ENCODE assay signal across 1 cellular context in genomic region chr3:81300324-81300927, GRCh38.
TF ChIP-seq lines count a peak whose summit lies in the region.

No MANE protein-coding gene starts in this region.

TF ChIP-seq in HepG2, 621 proteins besides CTCF, POLR2A, EP300 and RAD21 (continued from another document and continues in another):
- TF ChIP-seq, protein P1, sequence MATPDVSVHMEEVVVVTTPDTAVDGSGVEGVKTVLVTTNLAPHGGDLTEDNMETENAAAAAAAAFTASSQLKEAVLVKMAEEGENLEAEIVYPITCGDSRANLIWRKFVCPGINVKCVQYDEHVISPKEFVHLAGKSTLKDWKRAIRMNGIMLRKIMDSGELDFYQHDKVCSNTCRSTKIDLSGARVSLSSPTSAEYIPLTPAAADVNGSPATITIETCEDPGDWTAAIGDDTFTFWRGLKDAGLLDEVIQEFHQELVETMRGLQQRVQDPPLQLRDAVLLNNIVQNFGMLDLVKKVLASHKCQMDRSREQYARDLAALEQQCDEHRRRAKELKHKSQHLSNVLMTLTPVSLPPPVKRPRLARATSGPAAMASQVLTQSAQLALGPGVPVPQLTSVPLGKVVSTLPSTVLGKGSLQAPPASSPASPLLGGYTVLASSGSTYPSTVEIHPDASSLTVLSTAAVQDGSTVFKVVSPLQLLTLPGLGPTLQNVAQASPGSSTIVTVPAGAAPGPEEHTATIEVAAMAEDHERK (CRISPR knock-in tag; IDR thresholded peaks at IDR 0.05; ENCODE audit: low read depth) = no peak
- TF ChIP-seq, protein P2, sequence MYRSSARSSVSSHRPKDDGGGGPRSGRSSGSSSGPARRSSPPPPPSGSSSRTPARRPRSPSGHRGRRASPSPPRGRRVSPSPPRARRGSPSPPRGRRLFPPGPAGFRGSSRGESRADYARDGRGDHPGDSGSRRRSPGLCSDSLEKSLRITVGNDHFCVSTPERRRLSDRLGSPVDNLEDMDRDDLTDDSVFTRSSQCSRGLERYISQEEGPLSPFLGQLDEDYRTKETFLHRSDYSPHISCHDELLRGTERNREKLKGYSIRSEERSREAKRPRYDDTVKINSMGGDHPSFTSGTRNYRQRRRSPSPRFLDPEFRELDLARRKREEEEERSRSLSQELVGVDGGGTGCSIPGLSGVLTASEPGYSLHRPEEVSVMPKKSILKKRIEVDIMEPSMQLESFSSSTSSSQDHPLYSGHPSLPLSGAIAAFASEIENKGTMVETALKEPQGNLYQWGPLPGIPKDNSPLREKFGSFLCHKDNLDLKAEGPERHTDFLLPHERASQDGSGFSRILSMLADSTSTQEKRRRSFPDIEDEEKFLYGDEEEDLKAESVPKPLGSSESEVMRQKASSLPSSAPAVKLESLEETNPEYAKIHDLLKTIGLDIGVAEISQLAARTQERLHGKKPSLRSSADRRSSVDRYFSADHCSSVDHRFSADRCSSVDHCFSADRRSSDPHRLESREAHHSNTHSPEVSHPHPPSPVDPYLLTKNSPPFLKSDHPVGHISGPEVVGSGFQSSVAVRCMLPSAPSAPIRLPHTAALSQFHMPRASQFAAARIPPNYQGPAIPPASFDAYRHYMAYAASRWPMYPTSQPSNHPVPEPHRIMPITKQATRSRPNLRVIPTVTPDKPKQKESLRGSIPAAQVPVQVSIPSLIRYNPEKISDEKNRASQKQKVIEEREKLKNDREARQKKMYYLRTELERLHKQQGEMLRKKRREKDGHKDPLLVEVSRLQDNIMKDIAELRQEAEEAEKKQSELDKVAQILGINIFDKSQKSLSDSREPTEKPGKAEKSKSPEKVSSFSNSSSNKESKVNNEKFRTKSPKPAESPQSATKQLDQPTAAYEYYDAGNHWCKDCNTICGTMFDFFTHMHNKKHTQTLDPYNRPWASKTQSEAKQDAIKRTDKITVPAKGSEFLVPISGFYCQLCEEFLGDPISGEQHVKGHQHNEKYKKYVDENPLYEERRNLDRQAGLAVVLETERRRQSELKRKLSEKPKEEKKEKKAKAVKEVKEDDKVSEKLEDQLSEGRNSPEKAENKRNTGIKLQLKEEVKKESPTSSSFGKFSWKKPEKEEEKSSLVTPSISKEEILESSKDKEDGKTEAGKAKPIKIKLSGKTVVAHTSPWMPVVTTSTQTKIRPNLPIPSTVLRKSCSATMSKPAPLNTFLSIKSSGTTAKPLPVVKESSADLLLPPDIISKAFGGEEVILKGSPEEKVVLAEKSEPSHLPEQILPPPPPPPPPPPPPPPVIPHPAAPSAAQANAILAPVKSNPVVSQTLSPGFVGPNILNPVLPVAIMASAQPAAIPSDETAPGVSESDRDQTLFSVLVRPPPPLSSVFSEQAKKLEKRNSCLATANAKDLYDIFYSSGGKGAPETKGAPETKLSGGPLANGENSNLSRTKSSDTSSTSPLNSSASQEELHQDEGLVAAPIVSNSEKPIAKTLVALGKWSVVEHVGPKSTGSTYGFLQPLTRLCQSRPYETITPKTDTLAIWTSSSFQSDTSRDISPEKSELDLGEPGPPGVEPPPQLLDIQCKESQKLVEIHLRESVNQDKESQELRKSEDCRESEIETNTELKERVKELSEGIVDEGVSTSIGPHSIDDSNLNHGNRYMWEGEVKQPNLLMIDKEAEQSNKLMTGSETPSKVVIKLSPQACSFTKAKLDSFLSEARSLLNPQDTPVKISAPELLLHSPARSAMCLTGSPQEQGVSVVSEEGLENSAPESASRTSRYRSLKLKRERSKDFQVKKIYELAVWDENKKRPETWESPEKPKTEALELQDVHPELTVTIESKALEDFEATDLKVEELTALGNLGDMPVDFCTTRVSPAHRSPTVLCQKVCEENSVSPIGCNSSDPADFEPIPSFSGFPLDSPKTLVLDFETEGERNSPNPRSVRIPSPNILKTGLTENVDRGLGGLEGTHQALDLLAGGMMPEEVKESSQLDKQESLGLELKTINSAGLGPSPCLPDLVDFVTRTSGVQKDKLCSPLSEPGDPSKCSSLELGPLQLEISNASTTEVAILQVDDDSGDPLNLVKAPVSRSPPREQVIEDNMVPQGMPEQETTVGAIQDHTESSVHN (CRISPR knock-in tag; IDR thresholded peaks at IDR 0.05) = no peak
- TF ChIP-seq TSC22D2 (CRISPR knock-in tag; IDR thresholded peaks at IDR 0.05; ENCODE audit: borderline replicate concordance) (peak; percentile 70; the same call in 1 of the 2 replicates), ZNF567 (CRISPR knock-in tag; IDR thresholded peaks at IDR 0.05; ENCODE audit: borderline replicate concordance) (no peak), ATF5 (CRISPR knock-in tag; IDR thresholded peaks at IDR 0.05; ENCODE audit: low read depth) (no peak), ZNF24 (IDR thresholded peaks at IDR 0.05) (peak; percentile 54; the same call in 1 of the 2 replicates), ZNF605 (CRISPR knock-in tag; IDR thresholded peaks at IDR 0.05) (peak; percentile 64; the same call in 1 of the 2 replicates), ARID5B (CRISPR knock-in tag; IDR thresholded peaks at IDR 0.05) (peak; percentile 100), ZSCAN9 (CRISPR knock-in tag; IDR thresholded peaks at IDR 0.05; ENCODE audit: borderline replicate concordance) (peak; percentile 92), BCL6 (CRISPR knock-in tag; IDR thresholded peaks at IDR 0.05) (peak; percentile 96), ZMYM4 (CRISPR knock-in tag; IDR thresholded peaks at IDR 0.05) (peak; percentile 87), ZSCAN25 (CRISPR knock-in tag; IDR thresholded peaks at IDR 0.05) (no peak), MBD4 (IDR thresholded peaks at IDR 0.05; ENCODE audit: borderline replicate concordance, low read length) (peak; percentile 100), HNF1A (IDR thresholded peaks at IDR 0.05; ENCODE audit: low read depth) (peak; percentile 90), HNF1A (CRISPR knock-in tag; IDR thresholded peaks at IDR 0.05; ENCODE audit: borderline replicate concordance) (peak; percentile 90; the same call in 1 of the 2 replicates), ZNF678 (CRISPR knock-in tag; IDR thresholded peaks at IDR 0.05) (no peak), ESRRA (CRISPR knock-in tag; IDR thresholded peaks at IDR 0.05; ENCODE audit: low read depth) (peak; percentile 64; the same call in 1 of the 2 replicates), GTF2F1 (IDR thresholded peaks at IDR 0.05; ENCODE audit: low read length) (no peak)
- TF ChIP-seq, protein P3, sequence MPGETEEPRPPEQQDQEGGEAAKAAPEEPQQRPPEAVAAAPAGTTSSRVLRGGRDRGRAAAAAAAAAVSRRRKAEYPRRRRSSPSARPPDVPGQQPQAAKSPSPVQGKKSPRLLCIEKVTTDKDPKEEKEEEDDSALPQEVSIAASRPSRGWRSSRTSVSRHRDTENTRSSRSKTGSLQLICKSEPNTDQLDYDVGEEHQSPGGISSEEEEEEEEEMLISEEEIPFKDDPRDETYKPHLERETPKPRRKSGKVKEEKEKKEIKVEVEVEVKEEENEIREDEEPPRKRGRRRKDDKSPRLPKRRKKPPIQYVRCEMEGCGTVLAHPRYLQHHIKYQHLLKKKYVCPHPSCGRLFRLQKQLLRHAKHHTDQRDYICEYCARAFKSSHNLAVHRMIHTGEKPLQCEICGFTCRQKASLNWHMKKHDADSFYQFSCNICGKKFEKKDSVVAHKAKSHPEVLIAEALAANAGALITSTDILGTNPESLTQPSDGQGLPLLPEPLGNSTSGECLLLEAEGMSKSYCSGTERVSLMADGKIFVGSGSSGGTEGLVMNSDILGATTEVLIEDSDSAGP (CRISPR knock-in tag; IDR thresholded peaks at IDR 0.05; ENCODE audit: borderline replicate concordance) = no peak; the same call in 1 of the 2 replicates
- TF ChIP-seq, protein P4, sequence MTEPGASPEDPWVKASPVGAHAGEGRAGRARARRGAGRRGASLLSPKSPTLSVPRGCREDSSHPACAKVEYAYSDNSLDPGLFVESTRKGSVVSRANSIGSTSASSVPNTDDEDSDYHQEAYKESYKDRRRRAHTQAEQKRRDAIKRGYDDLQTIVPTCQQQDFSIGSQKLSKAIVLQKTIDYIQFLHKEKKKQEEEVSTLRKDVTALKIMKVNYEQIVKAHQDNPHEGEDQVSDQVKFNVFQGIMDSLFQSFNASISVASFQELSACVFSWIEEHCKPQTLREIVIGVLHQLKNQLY (CRISPR knock-in tag; IDR thresholded peaks at IDR 0.05) = peak; percentile 96
- TF ChIP-seq, protein P5, sequence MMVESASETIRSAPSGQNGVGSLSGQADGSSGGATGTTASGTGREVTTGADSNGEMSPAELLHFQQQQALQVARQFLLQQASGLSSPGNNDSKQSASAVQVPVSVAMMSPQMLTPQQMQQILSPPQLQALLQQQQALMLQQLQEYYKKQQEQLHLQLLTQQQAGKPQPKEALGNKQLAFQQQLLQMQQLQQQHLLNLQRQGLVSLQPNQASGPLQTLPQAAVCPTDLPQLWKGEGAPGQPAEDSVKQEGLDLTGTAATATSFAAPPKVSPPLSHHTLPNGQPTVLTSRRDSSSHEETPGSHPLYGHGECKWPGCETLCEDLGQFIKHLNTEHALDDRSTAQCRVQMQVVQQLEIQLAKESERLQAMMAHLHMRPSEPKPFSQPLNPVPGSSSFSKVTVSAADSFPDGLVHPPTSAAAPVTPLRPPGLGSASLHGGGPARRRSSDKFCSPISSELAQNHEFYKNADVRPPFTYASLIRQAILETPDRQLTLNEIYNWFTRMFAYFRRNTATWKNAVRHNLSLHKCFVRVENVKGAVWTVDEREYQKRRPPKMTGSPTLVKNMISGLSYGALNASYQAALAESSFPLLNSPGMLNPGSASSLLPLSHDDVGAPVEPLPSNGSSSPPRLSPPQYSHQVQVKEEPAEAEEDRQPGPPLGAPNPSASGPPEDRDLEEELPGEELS (CRISPR knock-in tag; IDR thresholded peaks at IDR 0.05) = peak; percentile 99
- TF ChIP-seq, protein P6, sequence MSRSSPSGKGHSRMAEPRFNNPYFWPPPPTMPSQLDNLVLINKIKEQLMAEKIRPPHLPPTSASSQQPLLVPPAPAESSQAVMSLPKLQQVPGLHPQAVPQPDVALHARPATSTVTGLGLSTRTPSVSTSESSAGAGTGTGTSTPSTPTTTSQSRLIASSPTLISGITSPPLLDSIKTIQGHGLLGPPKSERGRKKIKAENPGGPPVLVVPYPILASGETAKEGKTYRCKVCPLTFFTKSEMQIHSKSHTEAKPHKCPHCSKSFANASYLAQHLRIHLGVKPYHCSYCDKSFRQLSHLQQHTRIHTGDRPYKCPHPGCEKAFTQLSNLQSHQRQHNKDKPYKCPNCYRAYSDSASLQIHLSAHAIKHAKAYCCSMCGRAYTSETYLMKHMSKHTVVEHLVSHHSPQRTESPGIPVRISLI (CRISPR knock-in tag; IDR thresholded peaks at IDR 0.05; ENCODE audit: borderline replicate concordance) = peak; percentile 82; the same call in 1 of the 2 replicates
